ENCODE assay signal across 8 cellular contexts in genomic region chr15:81265256-81265943, GRCh38. TPM values are rescaled to one million over a fixed set of nuclear protein-coding genes. Genes with fewer than 3 reads are reported as not detected.
DNase-seq lines count a peak whose midpoint lies in the region; ATAC-seq and TF ChIP-seq lines count a peak whose summit lies in the region.

No MANE protein-coding gene starts in this region.

- DNase-seq in GM12864 (ENCODE audit: low read depth) (peak; percentile 34), naive B cell (peak; percentile 19), SIG-M5 treated with dmso at 0.1 percent for 504 hours (lab: John Stamatoyannopoulos, UW; ENCODE audit: unreplicated experiment) (no peak), GM03348 (ENCODE audit: low spot score) (no peak), NCI-H1694 treated with DMSO at 0.1 percent for 48 hours (lab: John Stamatoyannopoulos, UW) (no peak), COLO829 (ENCODE audit: low spot score) (no peak)

- TF ChIP-seq CTCF in GM12864 (IDR thresholded peaks at IDR 0.05; ENCODE audit: low read depth, low read length, missing control alignments), result no peak

- H3K36me3 Mint-ChIP-seq in activated naive CD8-positive, alpha-beta T cell, result no peaks in the 10 kb centered on the region
- H3K36me3 Mint-ChIP-seq in naive B cell, result no peaks in the 10 kb centered on the region

- H3K4me3 ChIP-seq in GM12864 (ENCODE audit: low read depth, low read length), result no peak overlapping the region; the same call in 1 of the 2 replicates

- H3K27me3 Mint-ChIP-seq in activated naive CD8-positive, alpha-beta T cell, result no peaks in the 10 kb centered on the region
- no peaks in the 10 kb centered on the region for H3K27me3 Mint-ChIP-seq in naive B cell

- ATAC-seq in GM21786 (IDR thresholded peaks at IDR 0.05; ENCODE audit: unreplicated experiment) (peak; percentile 12), naive B cell (ENCODE audit: low read depth in 2 of 2) (peak; percentile 47 to 49)

- H3K27ac Mint-ChIP-seq in activated naive CD8-positive, alpha-beta T cell, result no peak overlapping the region
- peak overlapping the region in 1 of 6 donors; percentile 56 for H3K27ac Mint-ChIP-seq in naive B cell

- peaks cover 42% of the 10 kb centered on the region for H3K4me1 Mint-ChIP-seq in activated naive CD8-positive, alpha-beta T cell (ENCODE audit: low read depth)
- H3K4me1 Mint-ChIP-seq in naive B cell, result peaks cover 18 to 22% (median 20%) of the 10 kb centered on the region in 3 donors

- no peaks in the 10 kb centered on the region for H3K9me3 Mint-ChIP-seq in activated naive CD8-positive, alpha-beta T cell (ENCODE audit: low read depth)
- no peaks in the 10 kb centered on the region for H3K9me3 Mint-ChIP-seq in naive B cell

- peak overlapping the region; percentile 85 for H3K4me3 Mint-ChIP-seq in activated naive CD8-positive, alpha-beta T cell
- peak overlapping the region; percentile 18 to 92 (median 78) for H3K4me3 Mint-ChIP-seq in naive B cell

RNA-seq across cellular contexts. Expression of gene STARD5, which starts 58.5 kb away (rescaled TPM):
- polyA plus RNA-seq in naive B cell (ENCODE audit: low read depth in 6 of 6), result 1 to 10 TPM; 5.1 to 9.6 (median 7.3) TPM

Comparison
In these comparisons a context has a peak if more than half of its experiments do, and no peak if none do; other contexts are left out.
1. DNase-seq: peak in GM12864 (single experiment) and naive B cell (single experiment); none in SIG-M5 treated with dmso at 0.1 percent for 504 hours (single experiment), GM03348 (single experiment), NCI-H1694 treated with DMSO at 0.1 percent for 48 hours (single experiment) and COLO829 (single experiment).